8 cellular contexts compared by ENCODE assay signal in genomic region chr17:58082341-58082869, GRCh38. TPM values are rescaled to one million over a fixed set of nuclear protein-coding genes. Genes with fewer than 3 reads are reported as not detected.
A peak's percentile ranks its signal among the peaks of the same experiment; 100 is the strongest.
DNase-seq lines count a peak whose midpoint lies in the region; ATAC-seq, FAIRE-seq and TF ChIP-seq lines count a peak whose summit lies in the region.

No MANE protein-coding gene starts in this region.

- H3K56ac ChIP-seq in H1 (replicated peaks; ENCODE audit: insufficient read length, low read depth, low read length): peak overlapping the region; percentile 63

- H3K9ac ChIP-seq in H1 (replicated peaks in 1 of 4; ENCODE audit: extremely low read depth in 1 of 4, low read depth in 3 of 4, low read length in 3 of 4): peak overlapping the region in 3 of 4 experiments; percentile 23 to 71 (median 65); a peak in 4 of 7 replicates

- ATAC-seq in HG03045 (IDR thresholded peaks at IDR 0.05; ENCODE audit: unreplicated experiment): no peak
- no peak for ATAC-seq in GM18519 (IDR thresholded peaks at IDR 0.05; ENCODE audit: low FRiP score, unreplicated experiment)

- TF ChIP-seq RAD21 in H1 (IDR thresholded peaks at IDR 0.05 in 1 of 2, conservative IDR thresholded peaks at IDR 0.05 in 1 of 2; ENCODE audit: low read depth in 2 of 2, low read length in 2 of 2): no peak

- CTCF ChIA-PET in H1 (lab: Charles Lee; ENCODE audit: partially characterized antibody): interaction anchor here (0.9 to 2.0 kb wide), 3 partner anchors 13 to 82 kb away, joined by 4 to 6 read pairs (median 5); no protein-coding TSS in a partner anchor

- no peaks in the 10 kb centered on the region; a peak in 3 of 7 replicates for H3K27me3 ChIP-seq in H1 (replicated peaks in 1 of 4; ENCODE audit: control insufficient read depth in 3 of 4, extremely low read depth in 1 of 4, insufficient read depth in 3 of 4, low read length in 3 of 4)
- H3K27me3 ChIP-seq in neutrophil: peaks cover 31% of the 10 kb centered on the region

- FAIRE-seq in H1 (lab: Jason Lieb, UNC): no peak

- peak overlapping the region; percentile 89; the same call in 1 of the 2 replicates for H2BK12ac ChIP-seq in H1 (ENCODE audit: low read depth, low read length)

- no peak overlapping the region for H3K23ac ChIP-seq in H1 (ENCODE audit: insufficient read length)

- peak overlapping the region; percentile 73 to 75 for H3K4me2 ChIP-seq in H1 (ENCODE audit: insufficient read depth in 1 of 2, low read depth in 2 of 2, low read length in 2 of 2)

- peaks cover 13% of the 10 kb centered on the region for H3K79me1 ChIP-seq in H1 (ENCODE audit: low read depth, low read length)

- no peak overlapping the region for H3K14ac ChIP-seq in H1 (ENCODE audit: insufficient read length)

- peak overlapping the region; percentile 98 for H2BK20ac ChIP-seq in H1 (ENCODE audit: low read length)

- H3K18ac ChIP-seq in H1 (ENCODE audit: extremely low read depth, low read length): peak overlapping the region; percentile 99

- peaks cover 29 to 32% of the 10 kb centered on the region in 2 experiments for H4K20me1 ChIP-seq in H1 (replicated peaks in 1 of 2; ENCODE audit: control insufficient read depth in 1 of 2, insufficient read depth in 2 of 2, low read length in 2 of 2)

- H2AK5ac ChIP-seq in H1 (ENCODE audit: low read depth, low read length): peak overlapping the region; percentile 32; the same call in 1 of the 2 replicates

- H4K5ac ChIP-seq in H1 (ENCODE audit: insufficient read length, low read depth, low read length): peak overlapping the region; percentile 99

- H3K4me3 ChIP-seq in LNCaP clone FGC (ENCODE audit: low read depth, low read length) (peak overlapping the region; percentile 27; the same call in 1 of the 2 replicates), H1 (ENCODE audit: extremely low read depth in 1 of 4, insufficient read depth in 2 of 4, low read depth in 3 of 4, low read length in 4 of 4) (peak overlapping the region in 3 of 4 experiments; percentile 42 to 53 (median 44); a peak in 6 of 8 replicates), neutrophil (ENCODE audit: low read depth in 1 of 2, low read length in 1 of 2) (peak overlapping the region; percentile 52 to 86)

- H4K91ac ChIP-seq in H1 (replicated peaks; ENCODE audit: insufficient read length, low read length): peak overlapping the region; percentile 96

- 0 out of 2 replicates have a peak overlapping the region, but pooled peaks have one; percentile 22 for H4K8ac ChIP-seq in H1 (ENCODE audit: extremely low read depth, insufficient read depth, low read length)

- H3K27ac ChIP-seq in C4-2B (peak overlapping the region; percentile 98), H1 (ENCODE audit: low read depth, low read length) (peak overlapping the region; percentile 94), neutrophil (peak overlapping the region; percentile 89)

- peak overlapping the region; percentile 29 for H3K4ac ChIP-seq in H1 (replicated peaks; ENCODE audit: insufficient read length, low read depth, low read length)

- peaks cover 11% of the 10 kb centered on the region for H3K23me2 ChIP-seq in H1 (ENCODE audit: low read depth, low read length)

- no peak for DNase-seq in LNCaP clone FGC (ENCODE audit: low read depth)
- DNase-seq in H1 (ENCODE audit: low read depth in 1 of 2, low spot score in 2 of 2): peak in 1 of 2 experiments; percentile 48
- no peak for DNase-seq in globus pallidus (ENCODE audit: low spot score)
- DNase-seq in NCI-H526 (lab: John Stamatoyannopoulos, UW): no peak

- no peaks in the 10 kb centered on the region for H3K9me3 ChIP-seq in H1 (ENCODE audit: insufficient read depth in 2 of 2, low read depth in 1 of 2, low read length in 1 of 2)
- H3K9me3 ChIP-seq in neutrophil: no peaks in the 10 kb centered on the region

- peak overlapping the region; percentile 90 for H2BK120ac ChIP-seq in H1 (replicated peaks; ENCODE audit: low read depth, low read length)

- WGBS in H1 (ENCODE audit: extremely low coverage in 1 of 2, insufficient coverage in 1 of 2, insufficient read length in 1 of 2, insufficient replicate concordance in 2 of 2, low coverage in 1 of 2, low lambda C conversion rate in 2 of 2, missing lambda C conversion rate in 1 of 2), 2 experiments: 45% methylated on average over 9 of the region's 10 CpGs; no CpG with 5 or more reads in 1 of the 2 experiments

- H3K79me2 ChIP-seq in H1 (ENCODE audit: control insufficient read depth in 1 of 2, insufficient read depth in 2 of 2, low read length in 2 of 2): peaks cover 34 to 41% of the 10 kb centered on the region in 2 experiments

- POLR2A ChIA-PET in H1 (lab: Charles Lee; ENCODE audit: partially characterized antibody): interaction anchor here (0.5 to 16.6 kb wide), 19 partner anchors 10 to 826 kb away, joined by 3 to 292 read pairs (median 4); partner anchors contain the start of genes MSI2, SRSF1 and VEZF1

- H3K4me1 ChIP-seq in H1 (replicated peaks in 1 of 4; ENCODE audit: control insufficient read depth in 3 of 4, insufficient read depth in 4 of 4, low read length in 3 of 4) (peaks cover 11 to 24% (median 18%) of the 10 kb centered on the region in 4 experiments), neutrophil (ENCODE audit: control insufficient read depth in 1 of 2, insufficient read depth in 1 of 2, low read depth in 1 of 2, low read length in 1 of 2) (peaks cover 18 to 22% of the 10 kb centered on the region in 2 experiments)

- H2BK15ac ChIP-seq in H1 (ENCODE audit: low read length): no peak overlapping the region

- no peak overlapping the region for H2AFZ ChIP-seq in H1 (ENCODE audit: low read length)

- peak overlapping the region; percentile 99 for H2BK5ac ChIP-seq in H1 (ENCODE audit: low read depth, low read length)

- TF ChIP-seq EP300 in H1 (IDR thresholded peaks at IDR 0.05; ENCODE audit: borderline replicate concordance in 1 of 2, low read depth in 2 of 2, low read length in 2 of 2): no peak

- no peak for TF ChIP-seq POLR2A in H1 (IDR thresholded peaks at IDR 0.05; ENCODE audit: control extremely low read depth in 1 of 2, low read depth in 2 of 2, low read length in 2 of 2)

- TF ChIP-seq CTCF in C4-2B (conservative IDR thresholded peaks at IDR 0.05) (no peak), LNCaP clone FGC (IDR thresholded peaks at IDR 0.05; ENCODE audit: control insufficient read depth, extremely low read depth, insufficient read depth) (no peak), H1 (IDR thresholded peaks at IDR 0.05; ENCODE audit: control extremely low read depth in 1 of 3, insufficient read depth in 1 of 3, low read depth in 1 of 3, low read length in 3 of 3) (no peak), neutrophil (IDR thresholded peaks at IDR 0.05) (no peak)

- H3K36me3 ChIP-seq in H1 (ENCODE audit: control insufficient read depth in 2 of 4, insufficient read depth in 4 of 4, low read length in 3 of 4) (peaks cover 0 to 24% (median 4%) of the 10 kb centered on the region in 4 experiments; a peak in 5 of 8 replicates), neutrophil (peaks cover 8% of the 10 kb centered on the region)

TF ChIP-seq in H1, 55 proteins besides CTCF, POLR2A, EP300 and RAD21:
- TF ChIP-seq CBX5 (IDR thresholded peaks at IDR 0.05; ENCODE audit: low read depth, low read length): no peak
- TF ChIP-seq TBP (IDR thresholded peaks at IDR 0.05; ENCODE audit: low read depth, low read length): 0 out of 2 replicates have a peak, but pooled peaks have one; percentile 22
- 0 out of 2 replicates have a peak, but pooled peaks have one; percentile 5 for TF ChIP-seq SP4 (IDR thresholded peaks at IDR 0.05; ENCODE audit: low read length)
- TF ChIP-seq SIN3A (conservative IDR thresholded peaks at IDR 0.05 in 1 of 2, IDR thresholded peaks at IDR 0.05 in 1 of 2; ENCODE audit: low read depth in 1 of 2, low read length in 2 of 2): 0 out of 4 replicates have a peak, but pooled peaks of 1 of the 2 experiments have one; percentile 30

RNA-seq across cellular contexts. Expression of gene DYNLL2, which starts 0.8 kb away (rescaled TPM):
- total RNA-seq in H1 (2021; fragmentation: NEBNext Ultra II Directional; extraction: Animal tissue kit (Norgen Biotek cat#: 25700)): 49.7 and 52.7 TPM in 2 replicates
- 19.8 and 21.6 TPM in 2 replicates for polyA plus RNA-seq in H1 (2011; rRNA removed)
- 24.8 TPM for polyA plus RNA-seq in H1 (2011; cell fraction: cytosol; rRNA removed)
- 13.0 TPM for polyA plus RNA-seq in H1 (2011; cell fraction: nucleus; rRNA removed)
- polyA plus RNA-seq in H1 (2012, experiment 1 of 2): 55.1 to 71.7 TPM (median 59.8 TPM) in 4 replicates
- 23.3 TPM for polyA plus RNA-seq in H1 (2012, experiment 2 of 2)
- polyA plus RNA-seq in H1 (2013, experiment 1 of 2): 20.9 TPM
- polyA plus RNA-seq in H1 (2013, experiment 2 of 2): 21.2 TPM
- 32.7 and 36.5 TPM in 2 replicates for polyA minus RNA-seq in H1 (2011; rRNA and poly(A)+ RNA removed)
- polyA minus RNA-seq in H1 (2011; cell fraction: cytosol; rRNA and poly(A)+ RNA removed): 18.9 TPM
- polyA minus RNA-seq in H1 (2011; cell fraction: nucleus; rRNA and poly(A)+ RNA removed): 17.3 TPM
